2 cellular contexts compared by ENCODE assay signal in genomic region chr7:124764847-124765400, GRCh38.
TF ChIP-seq lines count a peak whose summit lies in the region.

No MANE protein-coding gene starts in this region.

TF ChIP-seq in liver, 16 proteins besides CTCF, POLR2A, EP300 and RAD21 (continued from another document):
- no peak for TF ChIP-seq ZBTB33 (IDR thresholded peaks at IDR 0.05)
- no peak for TF ChIP-seq JUND (IDR thresholded peaks at IDR 0.05)
- no peak for TF ChIP-seq REST (IDR thresholded peaks at IDR 0.05)
- no peak for TF ChIP-seq FOXA1 (IDR thresholded peaks at IDR 0.05)
- no peak for TF ChIP-seq MAX (IDR thresholded peaks at IDR 0.05)
- no peak for TF ChIP-seq NR2F2 (IDR thresholded peaks at IDR 0.05)
- no peak for TF ChIP-seq HNF4A (conservative IDR thresholded peaks at IDR 0.05)
- TF ChIP-seq YY1 (IDR thresholded peaks at IDR 0.05): no peak
- no peak for TF ChIP-seq RXRA (IDR thresholded peaks at IDR 0.05)
- no peak for TF ChIP-seq HNF4G (IDR thresholded peaks at IDR 0.05)
- no peak for TF ChIP-seq SP1 (IDR thresholded peaks at IDR 0.05)
- TF ChIP-seq FOXA2 (IDR thresholded peaks at IDR 0.05): no peak
- no peak for TF ChIP-seq TAF1 (conservative IDR thresholded peaks at IDR 0.05)

TF ChIP-seq in HepG2, 621 proteins besides CTCF, POLR2A, EP300 and RAD21 (continued from another document):
- TF ChIP-seq KIAA2018 (CRISPR knock-in tag; IDR thresholded peaks at IDR 0.05; ENCODE audit: borderline replicate concordance) (no peak), RNF219 (CRISPR knock-in tag; IDR thresholded peaks at IDR 0.05) (no peak), ZHX2 (IDR thresholded peaks at IDR 0.05; ENCODE audit: low read depth) (no peak), ZHX2 (CRISPR knock-in tag; IDR thresholded peaks at IDR 0.05; ENCODE audit: borderline replicate concordance) (no peak), ARID5B (CRISPR knock-in tag; IDR thresholded peaks at IDR 0.05) (no peak), ATF5 (CRISPR knock-in tag; IDR thresholded peaks at IDR 0.05; ENCODE audit: low read depth) (no peak), NFIB (CRISPR knock-in tag; IDR thresholded peaks at IDR 0.05; ENCODE audit: borderline replicate concordance) (no peak), AHR (CRISPR knock-in tag; IDR thresholded peaks at IDR 0.05) (no peak), PRDM15 (CRISPR knock-in tag; IDR thresholded peaks at IDR 0.05) (no peak), ZZZ3 (CRISPR knock-in tag; IDR thresholded peaks at IDR 0.05; ENCODE audit: borderline replicate concordance) (no peak), CENPBD1 (CRISPR knock-in tag; IDR thresholded peaks at IDR 0.05; ENCODE audit: borderline replicate concordance, low read depth) (no peak), ZNF556 (CRISPR knock-in tag; IDR thresholded peaks at IDR 0.05; ENCODE audit: borderline replicate concordance) (no peak), ZFP90 (CRISPR knock-in tag; IDR thresholded peaks at IDR 0.05; ENCODE audit: borderline replicate concordance) (no peak), DNMT1 (CRISPR knock-in tag; IDR thresholded peaks at IDR 0.05) (no peak)
